8 cellular contexts compared by ENCODE assay signal in genomic region chr1:39266269-39266668, GRCh38.
DNase-seq lines count a peak whose midpoint lies in the region; ATAC-seq and TF ChIP-seq lines count a peak whose summit lies in the region.

No MANE protein-coding gene starts in this region.

- H4K20me1 ChIP-seq in PC-9 (ENCODE audit: insufficient read depth) = no peaks in the 10 kb centered on the region; the same call in 1 of the 2 replicates

- H3K36me3 ChIP-seq in HEK293 (ENCODE audit: control insufficient read depth in 2 of 2, insufficient read depth in 1 of 2, low read length in 2 of 2) = no peaks in the 10 kb centered on the region
- H3K36me3 ChIP-seq in PC-9 (ENCODE audit: low read depth) = no peaks in the 10 kb centered on the region
- peaks cover 0 to 7% of the 10 kb centered on the region in 2 donors for H3K36me3 ChIP-seq in left lung

- no peak overlapping the region for H2AFZ ChIP-seq in PC-9

- H3K79me2 ChIP-seq in PC-9 (ENCODE audit: low read depth) = no peaks in the 10 kb centered on the region

- H3K27me3 ChIP-seq in PC-9 (ENCODE audit: insufficient read depth, low read depth) = no peaks in the 10 kb centered on the region
- no peaks in the 10 kb centered on the region for H3K27me3 ChIP-seq in left lung

- H3K4me1 ChIP-seq in HEK293 (ENCODE audit: control insufficient read depth, insufficient read depth, low read length) (peaks cover 23% of the 10 kb centered on the region), PC-9 (replicated peaks; ENCODE audit: insufficient read depth) (no peaks in the 10 kb centered on the region), left lung (peaks cover 9 to 60% of the 10 kb centered on the region in 2 donors)

- H3K9me2 ChIP-seq in PC-9 (ENCODE audit: insufficient read depth) = no peaks in the 10 kb centered on the region; the same call in 1 of the 2 replicates

- intact Hi-C loops in PC-9 (cut with micrococcal nuclease; ENCODE audit: unreplicated experiment) (loop anchor here (1.0 to 10.0 kb wide), 3 partner anchors 145 to 389 kb away; no protein-coding TSS in a partner anchor), left lung (cut with DNase I) (no loop called here)

- ATAC-seq in left lung = no peak

- POLR2A ChIA-PET in HEK293 (lab: Yijun Ruan, JAX) = interaction anchor here (0.6 kb wide), 1 partner anchor 169 kb away, joined by 6 read pairs; no protein-coding TSS in a partner anchor
- POLR2A ChIA-PET in PC-9 (lab: Charles Lee; ENCODE audit: unreplicated experiment) = no interaction called here

- no peaks in the 10 kb centered on the region for H3F3A ChIP-seq in PC-9 (ENCODE audit: insufficient read depth, low read depth)

- DNase-seq in COR-L47 (lab: John Stamatoyannopoulos, UW) (peak; percentile 5), SK-N-DZ (ENCODE audit: low spot score) (peak; percentile 6), glomerular visceral epithelial cell (ENCODE audit: extremely low spot score) (peak; percentile 23), PC-9 (no peak), NCI-H510A treated with DMSO at 0.1 percent for 48 hours (lab: John Stamatoyannopoulos, UW) (no peak), left lung (no peak)
- DNase-seq in stimulated activated CD4-positive, alpha-beta T cell treated with anti-CD3 and anti-CD28 coated beads, Interleukin-1b, Interleukin-23, amount 100 ng/mL, for 48 hours = no peak

- H3K27ac ChIP-seq in HEK293 (ENCODE audit: extremely low read depth, low read depth, low read length) (no peak overlapping the region), PC-9 (no peak overlapping the region), left lung (no peak overlapping the region)

- no peak overlapping the region for H3K4me3 ChIP-seq in HEK293 (ENCODE audit: low read depth, low read length)
- H3K4me3 ChIP-seq in PC-9 = no peak overlapping the region
- H3K4me3 ChIP-seq in left lung = no peak overlapping the region

- H3K4me2 ChIP-seq in PC-9 = no peak overlapping the region

- BruUV-seq in PC-9 (replicated peaks; lab: Mats Ljungman, UMichigan) = no TSS peak

- CTCF ChIA-PET in HEK293 (lab: Yijun Ruan, JAX) = interaction anchor here (0.6 to 3.9 kb wide), 17 partner anchors 8 to 445 kb away, joined by 3 to 22 read pairs (median 4); partner anchors contain the start of gene MACF1
- CTCF ChIA-PET in PC-9 (lab: Charles Lee) = no interaction called here

- H3K9me3 ChIP-seq in HEK293 (ENCODE audit: control insufficient read depth, insufficient read depth, low read depth, low read length) (no peaks in the 10 kb centered on the region), PC-9 (ENCODE audit: insufficient read depth, low read depth) (no peaks in the 10 kb centered on the region), left lung (no peaks in the 10 kb centered on the region)

- TF ChIP-seq CTCF in HEK293 (tag by site-specific recombination; IDR thresholded peaks at IDR 0.05) (peak; percentile 53), PC-9 (conservative IDR thresholded peaks at IDR 0.05) (no peak; the same call in 1 of the 2 replicates), left lung (IDR thresholded peaks at IDR 0.05) (no peak)

TF ChIP-seq in HEK293, 187 proteins besides CTCF, POLR2A, EP300 and RAD21:
- no peak for TF ChIP-seq ZNF19 (tag by site-specific recombination; IDR thresholded peaks at IDR 0.05; ENCODE audit: low read depth)
- TF ChIP-seq ZBTB17 (tag by site-specific recombination; IDR thresholded peaks at IDR 0.05) = peak; percentile 86
- no peak for TF ChIP-seq ZNF549 (tag by site-specific recombination; IDR thresholded peaks at IDR 0.05)
- TF ChIP-seq ZNF654 (tag by site-specific recombination; IDR thresholded peaks at IDR 0.05; ENCODE audit: low read depth) = peak; percentile 78
- TF ChIP-seq ZNF600 (tag by site-specific recombination; IDR thresholded peaks at IDR 0.05) = peak; percentile 45; the same call in 1 of the 2 replicates

Comparison
In these comparisons a context has a peak if more than half of its experiments do, and no peak if none do; other contexts are left out.
1. DNase-seq: peak in COR-L47 (single experiment), SK-N-DZ (single experiment) and glomerular visceral epithelial cell (single experiment); none in PC-9 (0 of 2), stimulated activated CD4-positive, alpha-beta T cell treated with anti-CD3 and anti-CD28 coated beads, Interleukin-1b, Interleukin-23, amount 100 ng/mL, for 48 hours (single experiment), NCI-H510A treated with DMSO at 0.1 percent for 48 hours (single experiment) and left lung (0 of 2).